ENCODE assay signal across 8 cellular contexts in genomic region chr7:6637544-6638229, GRCh38. TPM values are rescaled to one million over a fixed set of nuclear protein-coding genes. Genes with fewer than 3 reads are reported as not detected.
DNase-seq lines count a peak whose midpoint lies in the region; ATAC-seq and TF ChIP-seq lines count a peak whose summit lies in the region.

No MANE protein-coding gene starts in this region.

- H3K4me1 Mint-ChIP-seq in type B pancreatic cell (ENCODE audit: unreplicated experiment), result peaks cover 17% of the 10 kb centered on the region

- peak in 3 of 6 experiments; percentile 12 to 39 (median 29) for TF ChIP-seq CTCF in esophagus squamous epithelium (IDR thresholded peaks at IDR 0.05)
- no peak for TF ChIP-seq CTCF in omental fat pad (IDR thresholded peaks at IDR 0.05)
- peak; percentile 56 for TF ChIP-seq CTCF in type B pancreatic cell (conservative IDR thresholded peaks at IDR 0.05)

- TF ChIP-seq POLR2A in esophagus squamous epithelium (IDR thresholded peaks at IDR 0.05), result no peak

- H3K4me1 ChIP-seq in esophagus squamous epithelium, result peaks cover 17 to 51% (median 34%) of the 10 kb centered on the region in 3 donors

- no peaks in the 10 kb centered on the region for H3K27me3 ChIP-seq in esophagus squamous epithelium

- peak overlapping the region; percentile 36 for H3K27ac Mint-ChIP-seq in type B pancreatic cell

- ATAC-seq in HG02759 (IDR thresholded peaks at IDR 0.05; ENCODE audit: unreplicated experiment) (peak; percentile 86), omental fat pad (ENCODE audit: low FRiP score) (peak; percentile 46)

- H3K36me3 Mint-ChIP-seq in type B pancreatic cell, result peaks cover 14% of the 10 kb centered on the region

- H3K4me3 ChIP-seq in esophagus squamous epithelium, result peak overlapping the region; percentile 65 to 98 (median 87)

- H3K27me3 Mint-ChIP-seq in type B pancreatic cell, result no peaks in the 10 kb centered on the region

- H3K9me3 Mint-ChIP-seq in type B pancreatic cell, result no peaks in the 10 kb centered on the region

- DNase-seq in SIG-M5 treated with dmso at 0.1 percent for 504 hours (lab: John Stamatoyannopoulos, UW; ENCODE audit: unreplicated experiment) (peak; percentile 48), SIG-M5 (lab: John Stamatoyannopoulos, UW) (no peak), NCI-H146 (lab: John Stamatoyannopoulos, UW) (peak; percentile 63), esophagus squamous epithelium (lab: John Stamatoyannopoulos, UW) (no peak), omental fat pad (ENCODE audit: low spot score) (no peak), type B pancreatic cell (ENCODE audit: extremely low spot score, unreplicated experiment) (no peak)
- DNase-seq in activated CD8-positive, alpha-beta memory T cell treated with anti-CD3 and anti-CD28 coated beads, Interleukin-2, amount 50 U/mL, for 4 hours, result peak; percentile 65

- peak overlapping the region; percentile 82 to 96 (median 90) for H3K27ac ChIP-seq in esophagus squamous epithelium

- peaks cover 10 to 40% (median 17%) of the 10 kb centered on the region in 3 donors for H3K36me3 ChIP-seq in esophagus squamous epithelium

- no peaks in the 10 kb centered on the region for H3K9me3 ChIP-seq in esophagus squamous epithelium

- peak overlapping the region; percentile 90 for H3K4me3 Mint-ChIP-seq in type B pancreatic cell

- WGBS in esophagus squamous epithelium, 2 donors, result 0% methylated on average over 1 to 4 of the region's 60 CpGs

- intact Hi-C loops in esophagus squamous epithelium (cut with DNase I), result no loop called here

RNA-seq across cellular contexts. Expression of gene ZNF316, which starts 0.6 kb away (rescaled TPM):
- 10 to 100 TPM; 11.9 to 27.8 (median 20.4) TPM for total RNA-seq in esophagus squamous epithelium
- total RNA-seq in omental fat pad, result 10 to 100 TPM; 14.4 to 27.5 (median 18.8) TPM
- total RNA-seq in type B pancreatic cell (ENCODE audit: low replicate concordance), result 37.1 and 46.8 TPM in 2 replicates

RNA-seq across cellular contexts. Expression of gene ZNF853, which starts 22.3 kb away (rescaled TPM):
- 1 to 10 TPM in 3 of 4 donors, under 1 TPM in 1; 0.61 to 9.3 (median 2.1) TPM for total RNA-seq in esophagus squamous epithelium
- total RNA-seq in omental fat pad, result 1 to 10 TPM; 4.1 to 5.6 (median 4.7) TPM
- total RNA-seq in type B pancreatic cell (ENCODE audit: low replicate concordance), result 5.0 and 9.2 TPM in 2 replicates

RNA-seq across cellular contexts. Expression of gene INTS15, which starts 47.9 kb away (rescaled TPM):
- total RNA-seq in esophagus squamous epithelium, result 10 to 100 TPM in 3 of 4 donors, 1 to 10 TPM in 1; 9.2 to 21.9 (median 14.8) TPM
- total RNA-seq in omental fat pad, result 10 to 100 TPM; 20.2 to 45.1 (median 24.1) TPM
- total RNA-seq in type B pancreatic cell (ENCODE audit: low replicate concordance), result 35.8 and 44.1 TPM in 2 replicates

Comparison
In these comparisons a context has a peak if more than half of its experiments do, and no peak if none do; other contexts are left out.
1. DNase-seq: peak in SIG-M5 treated with dmso at 0.1 percent for 504 hours (single experiment), NCI-H146 (single experiment) and activated CD8-positive, alpha-beta memory T cell treated with anti-CD3 and anti-CD28 coated beads, Interleukin-2, amount 50 U/mL, for 4 hours (single experiment); none in SIG-M5 (single experiment), esophagus squamous epithelium (single experiment), omental fat pad (single experiment) and type B pancreatic cell (single experiment).